Comparison of ENCODE assay signal across 10 cellular contexts in the genomic region with DNA sequence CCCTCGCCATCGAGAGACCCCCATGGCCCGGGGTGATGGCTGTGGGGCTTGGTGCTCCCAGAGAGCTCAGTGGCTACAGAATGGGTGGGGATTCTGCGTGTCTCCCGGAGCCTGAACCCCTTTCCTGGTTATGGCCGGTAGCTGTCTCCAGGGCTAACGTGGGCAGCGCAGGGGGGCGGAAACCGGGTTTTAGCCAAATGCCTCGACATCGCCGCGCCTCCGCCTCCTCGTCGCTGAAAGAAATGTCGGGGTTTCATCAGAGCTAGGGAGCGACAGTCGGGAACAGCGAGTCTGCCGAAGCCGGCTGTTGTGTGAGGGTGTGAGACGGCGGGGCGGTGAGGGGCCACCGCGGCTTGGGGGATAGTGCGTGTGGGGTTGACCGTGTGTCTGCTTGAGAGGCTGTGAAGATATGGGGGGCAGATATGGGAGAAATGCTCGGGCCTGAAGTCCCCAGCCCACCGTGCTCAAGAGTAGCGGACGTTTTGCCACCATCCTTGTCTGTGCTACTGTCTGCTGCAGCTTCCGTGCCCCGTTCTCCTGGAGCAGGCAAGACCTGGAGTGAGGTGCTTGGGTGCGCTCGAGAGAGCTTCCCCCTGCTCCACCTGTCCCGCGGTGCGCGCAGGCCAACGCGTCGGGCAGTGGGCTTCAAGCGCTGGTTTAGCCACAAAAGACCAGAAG. TPM values are rescaled to one million over a fixed set of nuclear protein-coding genes. Genes with fewer than 3 reads are reported as not detected.
DNase-seq lines count a peak whose midpoint lies in the region; ATAC-seq lines count a peak whose summit lies in the region.
"Had no signal": no experiment of that assay in that cellular context is flagged by ENCODE, and none has a peak within 500 bp of the region (broad histone marks: within the 10 kb centered on the region; RNA-seq: fewer than 3 reads in every experiment).

No MANE protein-coding gene starts in this region.

- H3K4me1 Mint-ChIP-seq in activated T-cell treated with anti-CD3 and anti-CD28 coated beads, Interleukin-2, amount 50 U/mL, for 24 hours (ENCODE audit: low read depth): peaks cover 35% of the 10 kb centered on the region
- peaks cover 21% of the 10 kb centered on the region for H3K4me1 Mint-ChIP-seq in activated T-cell treated with anti-CD3 and anti-CD28 coated beads, Interleukin-2, amount 50 U/mL, for 4 hours (ENCODE audit: low read depth)
- H3K4me1 Mint-ChIP-seq in T-helper 17 cell: peaks cover 19% of the 10 kb centered on the region
- H3K4me1 Mint-ChIP-seq: natural killer cell had no signal

- ATAC-seq in activated T-cell treated with anti-CD3 and anti-CD28 coated beads, Interleukin-2, amount 50 U/mL, for 4 hours: no peak
- ATAC-seq in T-helper 17 cell (no peak), GM21737 (IDR thresholded peaks at IDR 0.05; ENCODE audit: unreplicated experiment) (no peak)
- no peak for ATAC-seq in stimulated activated naive CD8-positive, alpha-beta T cell treated with anti-CD3 and anti-CD28 coated beads, Interleukin-15, Interleukin-2, amounts not matched to agents 100 U/mL and 50 U/mL, for 24 hours
- ATAC-seq: natural killer cell had no signal

- no peaks in the 10 kb centered on the region for H3K9me3 Mint-ChIP-seq in activated T-cell treated with anti-CD3 and anti-CD28 coated beads, Interleukin-2, amount 50 U/mL, for 24 hours
- H3K9me3 Mint-ChIP-seq in activated T-cell treated with anti-CD3 and anti-CD28 coated beads, Interleukin-2, amount 50 U/mL, for 4 hours: no peaks in the 10 kb centered on the region
- H3K9me3 Mint-ChIP-seq: natural killer cell had no signal

- no peaks in the 10 kb centered on the region for H3K36me3 ChIP-seq in MG63

- no peak for DNase-seq in activated T-cell treated with anti-CD3 and anti-CD28 coated beads, Interleukin-2, amount 50 U/mL, for 24 hours
- DNase-seq in activated T-cell treated with anti-CD3 and anti-CD28 coated beads, Interleukin-2, amount 50 U/mL, for 4 hours: no peak
- DNase-seq in T-helper 17 cell: no peak
- DNase-seq in stimulated activated naive CD8-positive, alpha-beta T cell treated with anti-CD3 and anti-CD28 coated beads, Interleukin-15, Interleukin-2, amounts not matched to agents 100 U/mL and 50 U/mL, for 24 hours: peak; percentile 12
- DNase-seq in MG63: no peak
- no peak for DNase-seq in NAMALWA (ENCODE audit: low spot score)
- DNase-seq: erythroblast, natural killer cell had no signal

- H3K27me3 ChIP-seq in MG63: peaks cover 46% of the 10 kb centered on the region

- peak overlapping the region; percentile 72 for H3K27ac Mint-ChIP-seq in activated T-cell treated with anti-CD3 and anti-CD28 coated beads, Interleukin-2, amount 50 U/mL, for 24 hours
- H3K27ac Mint-ChIP-seq in T-helper 17 cell: peak overlapping the region; percentile 66
- H3K27ac Mint-ChIP-seq: natural killer cell had no signal

- H3K9me3 ChIP-seq in T-helper 17 cell (ENCODE audit: control insufficient read depth, low read length, poor library complexity, severe bottlenecking): no peaks in the 10 kb centered on the region
- no peaks in the 10 kb centered on the region for H3K9me3 ChIP-seq in MG63

- H3K36me3 Mint-ChIP-seq in activated T-cell treated with anti-CD3 and anti-CD28 coated beads, Interleukin-2, amount 50 U/mL, for 24 hours (ENCODE audit: low read depth): no peaks in the 10 kb centered on the region
- no peaks in the 10 kb centered on the region for H3K36me3 Mint-ChIP-seq in activated T-cell treated with anti-CD3 and anti-CD28 coated beads, Interleukin-2, amount 50 U/mL, for 4 hours (ENCODE audit: insufficient read depth)
- H3K36me3 Mint-ChIP-seq in T-helper 17 cell (ENCODE audit: low read depth): peaks cover 9% of the 10 kb centered on the region
- H3K36me3 Mint-ChIP-seq: natural killer cell had no signal

- H3K27me3 Mint-ChIP-seq in activated T-cell treated with anti-CD3 and anti-CD28 coated beads, Interleukin-2, amount 50 U/mL, for 24 hours: peaks cover 92% of the 10 kb centered on the region
- H3K27me3 Mint-ChIP-seq in activated T-cell treated with anti-CD3 and anti-CD28 coated beads, Interleukin-2, amount 50 U/mL, for 4 hours (ENCODE audit: low read depth): peaks cover 80% of the 10 kb centered on the region
- peaks cover 88% of the 10 kb centered on the region for H3K27me3 Mint-ChIP-seq in T-helper 17 cell

- H3K4me3 Mint-ChIP-seq in activated T-cell treated with anti-CD3 and anti-CD28 coated beads, Interleukin-2, amount 50 U/mL, for 24 hours: peak overlapping the region; percentile 25
- no peak overlapping the region for H3K4me3 Mint-ChIP-seq in activated T-cell treated with anti-CD3 and anti-CD28 coated beads, Interleukin-2, amount 50 U/mL, for 4 hours
- H3K4me3 Mint-ChIP-seq in T-helper 17 cell: peak overlapping the region; percentile 31
- H3K4me3 Mint-ChIP-seq: natural killer cell had no signal

- H3K4me3 ChIP-seq in iPS-11a (ENCODE audit: low read depth, low read length) (peak overlapping the region; percentile 13), MG63 (no peak overlapping the region)

RNA-seq across cellular contexts. Expression of gene ISLR2, which starts 0.8 kb away (rescaled TPM):
- total RNA-seq in activated T-cell treated with anti-CD3 and anti-CD28 coated beads, Interleukin-2, amount 50 U/mL, for 4 hours: not detected
- total RNA-seq in T-helper 17 cell: not detected
- not detected in 2 replicates for total RNA-seq in MG63 (2014; rRNA removed; shearing (Covaris generic); ENCODE audit: low replicate concordance)
- total RNA-seq: natural killer cell had no signal

RNA-seq across cellular contexts. Expression of gene ISLR, which starts 44.0 kb away (rescaled TPM):
- total RNA-seq in activated T-cell treated with anti-CD3 and anti-CD28 coated beads, Interleukin-2, amount 50 U/mL, for 4 hours: under 1 TPM in 1 of 3 donors, not detected in 2; 0.26 TPM
- total RNA-seq in T-helper 17 cell: not detected
- total RNA-seq in MG63 (2014; rRNA removed; shearing (Covaris generic); ENCODE audit: low replicate concordance): not detected in 2 replicates
- total RNA-seq: natural killer cell had no signal

RNA-seq across cellular contexts. Expression of gene GOLGA6A, which starts 47.2 kb away (rescaled TPM):
- total RNA-seq in activated T-cell treated with anti-CD3 and anti-CD28 coated beads, Interleukin-2, amount 50 U/mL, for 4 hours: not detected
- total RNA-seq in T-helper 17 cell: 1 to 10 TPM in 1 of 2 donors, not detected in 1; 1.0 TPM
- not detected in 2 replicates for total RNA-seq in MG63 (2014; rRNA removed; shearing (Covaris generic); ENCODE audit: low replicate concordance)
